Comparison of ENCODE assay signal across 8 cellular contexts in the genomic region with DNA sequence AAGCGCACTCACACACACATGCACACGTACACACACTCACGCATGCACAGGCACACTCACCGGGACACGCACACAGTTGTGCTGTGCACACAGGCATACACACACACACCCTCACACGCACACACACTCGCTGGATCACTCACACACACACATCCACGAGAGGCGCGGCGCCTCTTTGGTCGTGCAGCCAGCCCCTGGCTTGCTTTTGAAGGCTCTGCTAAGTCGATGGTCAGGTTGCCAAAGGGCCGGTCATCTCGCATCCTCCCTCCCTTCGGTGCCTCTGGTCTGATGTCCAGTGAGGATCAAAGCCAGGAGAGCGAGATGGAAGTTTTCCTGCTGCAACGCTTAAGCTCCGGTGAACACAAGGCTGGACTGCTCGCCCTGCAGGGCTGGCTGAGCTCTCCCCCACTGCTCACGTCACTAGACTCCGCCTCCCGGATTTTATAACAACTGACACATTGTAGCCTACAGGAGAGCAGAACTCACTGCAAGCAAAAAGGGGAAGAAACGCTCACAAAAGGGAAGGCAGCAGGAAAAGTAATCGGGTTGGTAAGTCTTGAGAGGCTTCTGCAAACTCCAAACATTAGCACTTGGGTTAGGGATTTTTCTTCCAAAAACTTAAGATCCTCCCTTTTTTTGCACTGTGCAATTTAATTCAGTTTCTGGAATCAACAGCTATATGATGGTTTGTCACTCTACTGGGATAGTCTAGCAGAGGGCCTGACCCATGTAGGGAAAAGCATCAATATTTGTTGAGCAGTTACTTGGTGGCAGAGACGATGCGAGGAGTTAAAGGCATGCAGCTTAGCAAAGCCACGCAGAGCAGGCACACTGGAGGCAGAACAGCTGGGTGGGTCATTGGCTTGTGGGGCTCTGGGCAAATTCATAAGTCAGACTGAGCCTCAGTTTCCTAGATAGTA. TPM values are rescaled to one million over a fixed set of nuclear protein-coding genes. Genes with fewer than 3 reads are reported as not detected.
DNase-seq lines count a peak whose midpoint lies in the region; ATAC-seq and TF ChIP-seq lines count a peak whose summit lies in the region.

A gene (minus strand): TSS at position 374 of the 920 bp plus-strand sequence. CDS start 695 bp downstream, outside the sequence.

- ATAC-seq in HG02840 (IDR thresholded peaks at IDR 0.05; ENCODE audit: low FRiP score, unreplicated experiment) = peak; percentile 99
- peak; percentile 99 for ATAC-seq in right cardiac atrium

- H3K36me3 ChIP-seq in uterus = no peaks in the 10 kb centered on the region

- H3K27me3 ChIP-seq in right cardiac atrium (ENCODE audit: control insufficient read depth, insufficient read depth) (no peaks in the 10 kb centered on the region), uterus (no peaks in the 10 kb centered on the region)

- H3K27ac ChIP-seq in right cardiac atrium (ENCODE audit: low read length) (peak within 1 kb of the TSS; percentile 38), uterus (peak within 1 kb of the TSS; percentile 61 to 64)

- intact Hi-C loops in right cardiac atrium (cut with DNase I) = no loop called here
- intact Hi-C loops in uterus (cut with DNase I; ENCODE audit: low total_unique reads) = no loop called here

- H3K4me3 ChIP-seq in right cardiac atrium (ENCODE audit: low read length) (peak within 1 kb of the TSS; percentile 36), uterus (peak within 1 kb of the TSS; percentile 34 to 40)

- DNase-seq in NCI-H1436 treated with DMSO at 0.1 percent for 48 hours (lab: John Stamatoyannopoulos, UW) = peak; percentile 41
- DNase-seq in T-helper 1 cell = peak; percentile 22 to 81 (median 52)
- peak in 56 of 58 donors; percentile 38 to 97 (median 86) for DNase-seq in anterior cingulate cortex (lab: John Stamatoyannopoulos, UW)
- DNase-seq in right cardiac atrium = peak; percentile 83 to 94 (median 87)
- DNase-seq in pulmonary artery endothelial cell (ENCODE audit: low read depth, low spot score) = peak; percentile 46
- DNase-seq in uterus = peak; percentile 90 to 95

- H3K4me1 ChIP-seq in right cardiac atrium (ENCODE audit: control insufficient read depth, insufficient read depth, low read length) = peaks cover 2% of the 10 kb centered on the region
- no peaks in the 10 kb centered on the region for H3K4me1 ChIP-seq in uterus

- TF ChIP-seq POLR2A in uterus (IDR thresholded peaks at IDR 0.05) = peak; percentile 30 to 58

- WGBS in right cardiac atrium = 4% methylated on average over 28 of the region's 28 CpGs

- no peaks in the 10 kb centered on the region for H3K9me3 ChIP-seq in right cardiac atrium (ENCODE audit: control insufficient read depth, low read length)
- no peaks in the 10 kb centered on the region for H3K9me3 ChIP-seq in uterus

- TF ChIP-seq CTCF in GM12874 (IDR thresholded peaks at IDR 0.05; ENCODE audit: insufficient read depth, low read depth, low read length) (0 out of 2 replicates have a peak, but pooled peaks have one; percentile 24), uterus (IDR thresholded peaks at IDR 0.05) (peak in 3 of 4 experiments; percentile 27 to 73 (median 34))

RNA-seq across cellular contexts. Expression of the gene that starts here (rescaled TPM):
- total RNA-seq in right cardiac atrium = 1 to 10 TPM; 1.4 to 7.9 (median 4.8) TPM
- polyA plus RNA-seq in right cardiac atrium = 2.6 TPM
- 0.13 TPM in 1 of 2 replicates, not detected in the other for total RNA-seq in pulmonary artery endothelial cell
- total RNA-seq in uterus = 10 to 100 TPM in 2 of 4 donors, 1 to 10 TPM in 2; 2.4 to 35.5 (median 8.2) TPM

Comparison
In these comparisons a context has a peak if more than half of its experiments do, and no peak if none do; other contexts are left out.
1. Peak in every context shown above with its lines: DNase-seq, ATAC-seq, H3K4me3 ChIP-seq and H3K27ac ChIP-seq.
2. Peak in DNase-seq in pulmonary artery endothelial cell; RNA of the gene not detected or under 1 TPM.
3. DNase-seq: peak in every context shown above with its lines; median percentile 92 in uterus; 87 in right cardiac atrium; 86 in anterior cingulate cortex; 52 in T-helper 1 cell; 46 in pulmonary artery endothelial cell; 41 in NCI-H1436 treated with DMSO at 0.1 percent for 48 hours.